In genomic region chrX:65723706-65724105, GRCh38 we compare ENCODE assay signal across 8 cellular contexts. TPM values are rescaled to one million over a fixed set of nuclear protein-coding genes. Genes with fewer than 3 reads are reported as not detected.
DNase-seq lines count a peak whose midpoint lies in the region; ATAC-seq, FAIRE-seq and TF ChIP-seq lines count a peak whose summit lies in the region.

No MANE protein-coding gene starts in this region.

- H4K20me1 ChIP-seq in keratinocyte (ENCODE audit: control insufficient read depth, extremely low read depth, insufficient read depth, low read length), result peaks cover 16% of the 10 kb centered on the region

- H3K4me3 ChIP-seq in keratinocyte (ENCODE audit: control insufficient read depth in 2 of 3, extremely low read depth in 1 of 3, insufficient read depth in 2 of 3, low read depth in 1 of 3, low read length in 3 of 3) (no peak overlapping the region), left lung (no peak overlapping the region), vagina (no peak overlapping the region), ascending aorta (no peak overlapping the region)

- FAIRE-seq in keratinocyte (lab: Jason Lieb, UNC), result no peak

- H3K79me2 ChIP-seq in keratinocyte (ENCODE audit: control insufficient read depth, insufficient read depth, low read length), result peaks cover 63% of the 10 kb centered on the region

- H3K27me3 ChIP-seq in keratinocyte (ENCODE audit: control insufficient read depth, extremely low read depth, insufficient read depth, low read length) (no peaks in the 10 kb centered on the region), left lung (no peaks in the 10 kb centered on the region), vagina (no peaks in the 10 kb centered on the region), ascending aorta (no peaks in the 10 kb centered on the region)

- no peak overlapping the region for H3K4me2 ChIP-seq in keratinocyte (ENCODE audit: control insufficient read depth, extremely low read depth, insufficient read depth, low read depth, low read length)

- intact Hi-C loops in left lung (cut with DNase I), result loop anchor here in 1 of 2 donors (10.0 kb wide), 1 partner anchor 129 kb away; no protein-coding TSS in a partner anchor
- intact Hi-C loops in vagina (cut with DNase I), result no loop called here
- intact Hi-C loops in ascending aorta (cut with DNase I), result no loop called here

- peak; percentile 79 for ATAC-seq in GM18505 (IDR thresholded peaks at IDR 0.05; ENCODE audit: unreplicated experiment)
- ATAC-seq in GM21825 (IDR thresholded peaks at IDR 0.05; ENCODE audit: unreplicated experiment), result peak; percentile 75
- no peak for ATAC-seq in left lung

- H3K27ac ChIP-seq in keratinocyte (ENCODE audit: control insufficient read depth, insufficient read depth, low read length) (peak overlapping the region; percentile 18), left lung (peak overlapping the region in 1 of 2 donors; percentile 23), vagina (no peak overlapping the region), ascending aorta (peak overlapping the region in 1 of 2 donors; percentile 27)

- peaks cover 4 to 7% of the 10 kb centered on the region in 2 experiments for H3K36me3 ChIP-seq in keratinocyte (ENCODE audit: control insufficient read depth in 2 of 2, extremely low read depth in 1 of 2, insufficient read depth in 2 of 2, low read length in 2 of 2)
- peaks cover 0 to 37% of the 10 kb centered on the region in 2 donors for H3K36me3 ChIP-seq in left lung
- H3K36me3 ChIP-seq in vagina, result peaks cover 0 to 6% of the 10 kb centered on the region in 2 donors
- peaks cover 0 to 3% of the 10 kb centered on the region in 2 donors for H3K36me3 ChIP-seq in ascending aorta

- no peaks in the 10 kb centered on the region for H3K9me1 ChIP-seq in keratinocyte (ENCODE audit: control insufficient read depth, extremely low read depth, insufficient read depth, low read length)

- TF ChIP-seq CTCF in keratinocyte (optimal IDR thresholded peaks at IDR 0.05 in 1 of 3, IDR thresholded peaks at IDR 0.05 in 1 of 3, conservative IDR thresholded peaks at IDR 0.05 in 1 of 3; ENCODE audit: extremely low read depth in 1 of 3, insufficient read depth in 2 of 3, low read length in 3 of 3), result no peak
- no peak for TF ChIP-seq CTCF in left lung (IDR thresholded peaks at IDR 0.05)
- TF ChIP-seq CTCF in vagina (IDR thresholded peaks at IDR 0.05), result no peak
- TF ChIP-seq CTCF in ascending aorta (IDR thresholded peaks at IDR 0.05), result no peak

- H3K9ac ChIP-seq in keratinocyte (ENCODE audit: control insufficient read depth, extremely low read depth, insufficient read depth, low read length), result no peak overlapping the region

- H3K4me1 ChIP-seq in keratinocyte (ENCODE audit: control insufficient read depth, extremely low read depth, insufficient read depth, low read length) (no peaks in the 10 kb centered on the region), left lung (peaks cover 0 to 56% of the 10 kb centered on the region in 2 donors), vagina (no peaks in the 10 kb centered on the region), ascending aorta (peaks cover 0 to 5% of the 10 kb centered on the region in 2 donors)

- no peak for TF ChIP-seq POLR2A in GM18505 (IDR thresholded peaks at IDR 0.05; ENCODE audit: borderline replicate concordance, extremely low read depth, insufficient read depth, insufficient read length)
- no peak for TF ChIP-seq POLR2A in vagina (IDR thresholded peaks at IDR 0.05)

- no peaks in the 10 kb centered on the region for H3K9me3 ChIP-seq in keratinocyte (ENCODE audit: control insufficient read depth, low read depth, low read length)
- H3K9me3 ChIP-seq in left lung, result no peaks in the 10 kb centered on the region
- H3K9me3 ChIP-seq in vagina, result no peaks in the 10 kb centered on the region
- no peaks in the 10 kb centered on the region for H3K9me3 ChIP-seq in ascending aorta

- peak; percentile 72 for DNase-seq in RPMI7951 (ENCODE audit: low read depth)
- DNase-seq in keratinocyte (ENCODE audit: low read depth, low spot score), result no peak
- DNase-seq in left lung, result no peak
- DNase-seq in vagina (ENCODE audit: extremely low spot score in 2 of 2), result no peak
- DNase-seq in ascending aorta (ENCODE audit: low spot score in 2 of 2), result no peak
- no peak for DNase-seq in COLO829 (ENCODE audit: low spot score)

- no peak overlapping the region for H2AFZ ChIP-seq in keratinocyte (ENCODE audit: control insufficient read depth, low read length)

- dilution Hi-C loops in keratinocyte (cut with MboI; ENCODE audit: extremely low pct_ligation_motif_present, low sequenced_read_pairs), result no loop called here

RNA-seq across cellular contexts. Expression of gene MSN, which starts 56.3 kb away (rescaled TPM):
- 389 and 461 TPM in 2 replicates for total RNA-seq in RPMI7951 (2014; rRNA removed; shearing (Covaris generic))
- 392 to 551 TPM (median 421 TPM) in 3 replicates for polyA plus RNA-seq in keratinocyte
- 105 TPM for polyA plus RNA-seq in keratinocyte (2011; ENCODE audit: low read depth)
- 439 and 498 TPM in 2 replicates for polyA plus RNA-seq in keratinocyte (2011; cell fraction: cytosol; rRNA removed)
- 606 and 623 TPM in 2 replicates for polyA plus RNA-seq in keratinocyte (2011; cell fraction: nucleus; rRNA removed)
- polyA plus RNA-seq in keratinocyte (2012; ENCODE audit: low replicate concordance), result 110 and 441 TPM in 2 replicates
- polyA minus RNA-seq in keratinocyte, result 493 to 669 TPM (median 578 TPM) in 3 replicates
- polyA minus RNA-seq in keratinocyte (2011; cell fraction: cytosol; rRNA and poly(A)+ RNA removed), result 319 TPM
- polyA minus RNA-seq in keratinocyte (2011; cell fraction: nucleus; rRNA and poly(A)+ RNA removed), result 213 and 374 TPM in 2 replicates
- 100 to 1,000 TPM; 503 to 543 TPM for total RNA-seq in left lung
- 192 TPM for total RNA-seq in vagina
- total RNA-seq in ascending aorta, result 338 TPM
